In genomic region chr1:38240626-38241025, GRCh38 we compare ENCODE assay signal across 3 cellular contexts.
A peak's percentile ranks its signal among the peaks of the same experiment; 100 is the strongest.
TF ChIP-seq lines count a peak whose summit lies in the region.

No MANE protein-coding gene starts in this region.

TF ChIP-seq in HEK293, 187 proteins besides CTCF, POLR2A, EP300 and RAD21:
- TF ChIP-seq ZSCAN30 (tag by site-specific recombination; IDR thresholded peaks at IDR 0.05) (no peak), YY2 (tag by site-specific recombination; IDR thresholded peaks at IDR 0.05) (no peak), ZBTB17 (tag by site-specific recombination; IDR thresholded peaks at IDR 0.05) (peak; percentile 88), ZNF23 (tag by site-specific recombination; IDR thresholded peaks at IDR 0.05; ENCODE audit: borderline replicate concordance) (peak; percentile 74; the same call in 1 of the 2 replicates)
TF ChIP-seq in HEK293: peak in this region for 2.

TF ChIP-seq in K562, 482 proteins besides CTCF, POLR2A, EP300 and RAD21:
- TF ChIP-seq RCOR1 (IDR thresholded peaks at IDR 0.05; ENCODE audit: borderline replicate concordance in 1 of 2, low read depth in 2 of 2, low read length in 2 of 2) (no peak), PHF20 (IDR thresholded peaks at IDR 0.05; ENCODE audit: partially characterized antibody) (no peak), ATF3 (IDR thresholded peaks at IDR 0.05) (0 out of 2 replicates have a peak, but pooled peaks have one; percentile 7), ATF3 (CRISPR knock-in tag; conservative IDR thresholded peaks at IDR 0.05) (no peak), MLLT1 (IDR thresholded peaks at IDR 0.05) (peak in 1 of 2 experiments; percentile 98; a peak in 2 of 4 replicates), ZNF23 (CRISPR knock-in tag; IDR thresholded peaks at IDR 0.05) (peak; percentile 89), ZMIZ1 (IDR thresholded peaks at IDR 0.05; ENCODE audit: low read depth in 2 of 2, low read length in 2 of 2) (peak in 1 of 2 experiments; percentile 76; a peak in 1 of 4 replicates), ZBTB17 (CRISPR knock-in tag; IDR thresholded peaks at IDR 0.05) (peak; percentile 96)
TF ChIP-seq in K562: peak in this region for 5.

TF ChIP-seq in H1, 55 proteins besides CTCF, POLR2A, EP300 and RAD21:
- peak; percentile 61; the same call in 1 of the 2 replicates for TF ChIP-seq SRF (IDR thresholded peaks at IDR 0.05; ENCODE audit: low read depth, low read length)
- TF ChIP-seq MAX (IDR thresholded peaks at IDR 0.05) = no peak
